In the genomic region with DNA sequence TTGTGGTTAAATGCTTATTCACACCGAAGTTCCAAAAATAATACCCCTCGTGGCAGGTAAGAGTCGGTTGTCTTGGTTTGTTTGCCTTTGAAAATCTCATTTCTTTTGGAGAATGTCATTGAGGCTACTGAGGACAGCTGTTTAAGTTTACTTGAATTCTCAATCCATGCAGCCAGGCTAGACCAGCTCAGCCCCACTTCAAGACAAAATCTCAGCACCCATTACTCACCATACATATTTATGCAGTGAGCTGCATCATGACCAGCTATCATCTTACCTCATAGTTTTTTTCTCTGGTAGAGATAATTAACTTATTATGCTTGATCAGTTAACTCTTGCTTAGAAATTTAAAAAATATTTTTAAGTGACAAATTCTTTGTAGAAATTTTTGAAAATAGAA, we compare ENCODE assay signal across 1 cellular context.
TF ChIP-seq lines count a peak whose summit lies in the region.

No MANE protein-coding gene starts in this region.

TF ChIP-seq in GM23338, 12 proteins besides CTCF, POLR2A, EP300 and RAD21 (continued from another document):
- TF ChIP-seq ZNF462 (CRISPR knock-in tag; IDR thresholded peaks at IDR 0.05) (no peak), JUNB (IDR thresholded peaks at IDR 0.05; ENCODE audit: unreplicated experiment) (no peak), ZNF114 (CRISPR knock-in tag; IDR thresholded peaks at IDR 0.05) (no peak), EZH2 (IDR thresholded peaks at IDR 0.05; ENCODE audit: low read depth, unreplicated experiment) (no peak), CREB1 (CRISPR knock-in tag; IDR thresholded peaks at IDR 0.05; ENCODE audit: low read depth) (no peak)
- TF ChIP-seq, protein P1, sequence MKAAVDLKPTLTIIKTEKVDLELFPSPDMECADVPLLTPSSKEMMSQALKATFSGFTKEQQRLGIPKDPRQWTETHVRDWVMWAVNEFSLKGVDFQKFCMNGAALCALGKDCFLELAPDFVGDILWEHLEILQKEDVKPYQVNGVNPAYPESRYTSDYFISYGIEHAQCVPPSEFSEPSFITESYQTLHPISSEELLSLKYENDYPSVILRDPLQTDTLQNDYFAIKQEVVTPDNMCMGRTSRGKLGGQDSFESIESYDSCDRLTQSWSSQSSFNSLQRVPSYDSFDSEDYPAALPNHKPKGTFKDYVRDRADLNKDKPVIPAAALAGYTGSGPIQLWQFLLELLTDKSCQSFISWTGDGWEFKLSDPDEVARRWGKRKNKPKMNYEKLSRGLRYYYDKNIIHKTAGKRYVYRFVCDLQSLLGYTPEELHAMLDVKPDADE (IDR thresholded peaks at IDR 0.05) = no peak
